18 cellular contexts compared by ENCODE assay signal in genomic region chr1:89791064-89791721, GRCh38.
"Had no signal": no experiment of that assay in that cellular context is flagged by ENCODE, and none has a peak within 500 bp of the region (broad histone marks: within the 10 kb centered on the region; RNA-seq: fewer than 3 reads in every experiment).

No MANE protein-coding gene starts in this region.

- ATAC-seq: foreskin keratinocyte; left lobe of liver; stimulated activated naive CD8-positive, alpha-beta T cell treated with anti-CD3 and anti-CD28 coated beads, Interleukin-15, Interleukin-2, amounts not matched to agents 100 U/mL and 50 U/mL, for 24 hours had no signal

- H3K4me3 ChIP-seq: ascending aorta, breast epithelium, coronary artery, lung, prostate gland, right atrium auricular region, tibial artery had no signal

- H3K27ac Mint-ChIP-seq: activated naive CD4-positive, alpha-beta T cell treated with anti-CD3 and anti-CD28 coated beads, Interleukin-2, amount 50 U/mL, for 24 hours; nephron progenitor cell had no signal

- DNase-seq: activated CD4-positive, alpha-beta T cell treated with anti-CD3 and anti-CD28 coated beads for 1 hour; activated gamma-delta T cell; foreskin keratinocyte; hypothalamus; midbrain; nephron progenitor cell; stimulated activated naive CD8-positive, alpha-beta T cell treated with anti-CD3 and anti-CD28 coated beads, Interleukin-15, Interleukin-2, amounts not matched to agents 100 U/mL and 50 U/mL, for 24 hours; substantia nigra; tibial artery had no signal

- H3K4me1 Mint-ChIP-seq: activated naive CD4-positive, alpha-beta T cell treated with anti-CD3 and anti-CD28 coated beads, Interleukin-2, amount 50 U/mL, for 24 hours had no signal

- H3K4me1 ChIP-seq: ascending aorta, breast epithelium, prostate gland, right atrium auricular region, tibial artery had no signal

- H3K9me3 ChIP-seq: ascending aorta, breast epithelium, prostate gland, right atrium auricular region, tibial artery had no signal

- H3K27me3 Mint-ChIP-seq: activated naive CD4-positive, alpha-beta T cell treated with anti-CD3 and anti-CD28 coated beads, Interleukin-2, amount 50 U/mL, for 24 hours had no signal

- H3K27ac ChIP-seq: ascending aorta, breast epithelium, coronary artery, foreskin keratinocyte, prostate gland, right atrium auricular region, tibial artery, VCaP had no signal

- H3K9me3 Mint-ChIP-seq: activated naive CD4-positive, alpha-beta T cell treated with anti-CD3 and anti-CD28 coated beads, Interleukin-2, amount 50 U/mL, for 24 hours had no signal

- H3K36me3 ChIP-seq: ascending aorta, breast epithelium, prostate gland, right atrium auricular region, tibial artery had no signal

- H3K4me3 Mint-ChIP-seq: activated naive CD4-positive, alpha-beta T cell treated with anti-CD3 and anti-CD28 coated beads, Interleukin-2, amount 50 U/mL, for 24 hours; nephron progenitor cell had no signal

- H3K36me3 Mint-ChIP-seq: activated naive CD4-positive, alpha-beta T cell treated with anti-CD3 and anti-CD28 coated beads, Interleukin-2, amount 50 U/mL, for 24 hours had no signal

- H3K27me3 ChIP-seq: ascending aorta, breast epithelium, foreskin keratinocyte, right atrium auricular region, tibial artery had no signal
